9 cellular contexts compared by ENCODE assay signal in genomic region chr2:100178085-100178788, GRCh38. TPM values are rescaled to one million over a fixed set of nuclear protein-coding genes. Genes with fewer than 3 reads are reported as not detected.
DNase-seq lines count a peak whose midpoint lies in the region; ATAC-seq and TF ChIP-seq lines count a peak whose summit lies in the region.
"Had no signal": no experiment of that assay in that cellular context is flagged by ENCODE, and none has a peak within 500 bp of the region (broad histone marks: within the 10 kb centered on the region; RNA-seq: fewer than 3 reads in every experiment).

No MANE protein-coding gene starts in this region.

- POLR2A ChIA-PET in PC-9 (lab: Charles Lee; ENCODE audit: unreplicated experiment), result interaction anchor here (0.6 kb wide), 1 partner anchor 441 kb away, joined by 8 read pairs; no protein-coding TSS in a partner anchor

- H3K27ac ChIP-seq in GM23338 (ENCODE audit: low read depth), result no peak overlapping the region
- no peak overlapping the region for H3K27ac ChIP-seq in PC-9
- no peak overlapping the region for H3K27ac ChIP-seq in neural progenitor cell

- TF ChIP-seq CTCF in GM23338 (conservative IDR thresholded peaks at IDR 0.05; ENCODE audit: low read depth in 2 of 2) (peak; percentile 58 to 71), PC-9 (conservative IDR thresholded peaks at IDR 0.05) (peak; percentile 57), chondrocyte (IDR thresholded peaks at IDR 0.05) (peak; percentile 72), neural progenitor cell (IDR thresholded peaks at IDR 0.05) (peak; percentile 54)

- H3K36me3 ChIP-seq in GM23338 (ENCODE audit: insufficient read depth) (no peaks in the 10 kb centered on the region), PC-9 (ENCODE audit: low read depth) (no peaks in the 10 kb centered on the region), neural progenitor cell (no peaks in the 10 kb centered on the region)

- CTCF ChIA-PET in PC-9 (lab: Charles Lee), result interaction anchor here (0.7 kb wide), 1 partner anchor 12 kb away, joined by 3 read pairs; no protein-coding TSS in a partner anchor

- no peak overlapping the region for H3K4me3 Mint-ChIP-seq in GM23338
- no peak overlapping the region for H3K4me3 Mint-ChIP-seq in chondrocyte (ENCODE audit: unreplicated experiment)
- no peak overlapping the region for H3K4me3 Mint-ChIP-seq in neural progenitor cell
- H3K4me3 Mint-ChIP-seq: nephron had no signal

- H3K9me2 ChIP-seq in GM23338 (ENCODE audit: insufficient read depth) (peaks cover 4% of the 10 kb centered on the region; the same call in 1 of the 2 replicates), PC-9 (ENCODE audit: insufficient read depth) (no peaks in the 10 kb centered on the region)

- DNase-seq in CMK (ENCODE audit: low read depth) (peak; percentile 29), GM23338 (ENCODE audit: low spot score) (peak; percentile 97), PC-9 (peak; percentile 7 to 49), chondrocyte (ENCODE audit: low spot score) (no peak), neural progenitor cell (ENCODE audit: low spot score) (peak; percentile 74), occipital lobe (lab: John Stamatoyannopoulos, UW) (no peak)
- DNase-seq in activated effector memory CD4-positive, alpha-beta T cell treated with anti-CD3 and anti-CD28 coated beads, Interleukin-2, amount 50 U/mL, for 16 hours, result no peak

- H3K27me3 Mint-ChIP-seq in GM23338 (ENCODE audit: insufficient read depth, low read depth, poor library complexity) (peaks cover 30% of the 10 kb centered on the region), chondrocyte (ENCODE audit: low read depth) (no peaks in the 10 kb centered on the region), neural progenitor cell (ENCODE audit: insufficient read depth, low read depth) (peaks cover 15% of the 10 kb centered on the region)

- H2AFZ ChIP-seq in GM23338, result 0 out of 2 replicates have a peak overlapping the region, but pooled peaks have one; percentile 15
- H2AFZ ChIP-seq in PC-9, result no peak overlapping the region
- no peak overlapping the region for H2AFZ ChIP-seq in neural progenitor cell (replicated peaks)

- H3K4me3 ChIP-seq in GM23338, result no peak overlapping the region
- no peak overlapping the region for H3K4me3 ChIP-seq in PC-9
- H3K4me3 ChIP-seq in neural progenitor cell, result no peak overlapping the region

- intact Hi-C loops in PC-9 (cut with micrococcal nuclease; ENCODE audit: unreplicated experiment), result no loop called here

- H3K4me1 ChIP-seq in GM23338 (ENCODE audit: insufficient read depth), result peaks cover 4% of the 10 kb centered on the region
- H3K4me1 ChIP-seq in PC-9 (replicated peaks; ENCODE audit: insufficient read depth), result no peaks in the 10 kb centered on the region
- peaks cover 16% of the 10 kb centered on the region for H3K4me1 ChIP-seq in neural progenitor cell

- no peaks in the 10 kb centered on the region for H4K20me1 ChIP-seq in GM23338 (replicated peaks; ENCODE audit: insufficient read depth)
- H4K20me1 ChIP-seq in PC-9 (ENCODE audit: insufficient read depth), result peaks cover 4% of the 10 kb centered on the region; the same call in 1 of the 2 replicates
- peaks cover 12% of the 10 kb centered on the region for H4K20me1 ChIP-seq in neural progenitor cell (ENCODE audit: low read depth)

- H3K27ac Mint-ChIP-seq in GM23338 (no peak overlapping the region), chondrocyte (ENCODE audit: unreplicated experiment) (no peak overlapping the region), neural progenitor cell (no peak overlapping the region)
- H3K27ac Mint-ChIP-seq: nephron had no signal

- H3K9me3 ChIP-seq in PC-9 (ENCODE audit: insufficient read depth, low read depth) (peaks cover 4% of the 10 kb centered on the region; the same call in 1 of the 2 replicates), neural progenitor cell (ENCODE audit: low read depth) (no peaks in the 10 kb centered on the region)

- H3K36me3 Mint-ChIP-seq in GM23338 (ENCODE audit: low read depth) (no peaks in the 10 kb centered on the region), chondrocyte (ENCODE audit: low read depth) (no peaks in the 10 kb centered on the region), neural progenitor cell (no peaks in the 10 kb centered on the region)

- ATAC-seq in GM23338, result peak; percentile 82
- ATAC-seq in HG03175 (IDR thresholded peaks at IDR 0.05; ENCODE audit: unreplicated experiment), result no peak

- no peak overlapping the region for H3K9ac ChIP-seq in neural progenitor cell

- H3K79me2 ChIP-seq in GM23338 (replicated peaks; ENCODE audit: insufficient read depth) (no peaks in the 10 kb centered on the region), PC-9 (ENCODE audit: low read depth) (no peaks in the 10 kb centered on the region), neural progenitor cell (ENCODE audit: low read depth) (no peaks in the 10 kb centered on the region)

- H3K4me2 ChIP-seq in GM23338 (no peak overlapping the region), PC-9 (peak overlapping the region; percentile 8; the same call in 1 of the 2 replicates), neural progenitor cell (no peak overlapping the region)

- H3K9me3 Mint-ChIP-seq in GM23338 (no peaks in the 10 kb centered on the region), chondrocyte (ENCODE audit: low read depth) (no peaks in the 10 kb centered on the region), neural progenitor cell (no peaks in the 10 kb centered on the region)
- H3K9me3 Mint-ChIP-seq: nephron had no signal

- no TSS peak for BruUV-seq in PC-9 (replicated peaks; lab: Mats Ljungman, UMichigan)

- H3F3A ChIP-seq in GM23338 (replicated peaks; ENCODE audit: low read depth) (no peaks in the 10 kb centered on the region), PC-9 (ENCODE audit: insufficient read depth, low read depth) (no peaks in the 10 kb centered on the region), neural progenitor cell (ENCODE audit: low read depth) (peaks cover 19% of the 10 kb centered on the region)

- H3K4me1 Mint-ChIP-seq in GM23338, result peaks cover 20% of the 10 kb centered on the region
- H3K4me1 Mint-ChIP-seq in chondrocyte (ENCODE audit: low read depth), result peaks cover 3% of the 10 kb centered on the region
- H3K4me1 Mint-ChIP-seq in neural progenitor cell, result peaks cover 22% of the 10 kb centered on the region

- H3K27me3 ChIP-seq in GM23338 (ENCODE audit: insufficient read depth) (peaks cover 18% of the 10 kb centered on the region; the same call in 1 of the 2 replicates), PC-9 (ENCODE audit: insufficient read depth, low read depth) (peaks cover 67% of the 10 kb centered on the region), neural progenitor cell (peaks cover 27% of the 10 kb centered on the region)

TF ChIP-seq in GM23338, 12 proteins besides CTCF, POLR2A, EP300 and RAD21:
- TF ChIP-seq NANOG (IDR thresholded peaks at IDR 0.05; ENCODE audit: borderline replicate concordance) (0 out of 2 replicates have a peak, but pooled peaks have one; percentile 8), ETS1 (IDR thresholded peaks at IDR 0.05) (no peak)

RNA-seq across cellular contexts. Expression of gene AFF3, which starts 35.8 kb away (rescaled TPM):
- total RNA-seq in GM23338 (2014; rRNA removed; shearing (Covaris generic)), result 1.4 and 5.9 TPM in 2 replicates
- 0.73 and 1.5 TPM in 2 replicates for polyA plus RNA-seq in GM23338 (2016; fragmentation: Nextera tagmentation; extraction: Ambion mirVana)
- total RNA-seq in PC-9 (2021) (not detected in 2 replicates), chondrocyte (113 to 172 TPM (median 127 TPM) in 3 replicates), neural progenitor cell (ENCODE audit: low replicate concordance) (0.26 and 0.56 TPM in 2 replicates), occipital lobe (105 TPM)

Comparison
In these comparisons a context has a peak if more than half of its experiments do, and no peak if none do; other contexts are left out.
1. DNase-seq: peak in CMK (single experiment), GM23338 (single experiment), PC-9 (2 of 2) and neural progenitor cell (single experiment); none in chondrocyte (single experiment), activated effector memory CD4-positive, alpha-beta T cell treated with anti-CD3 and anti-CD28 coated beads, Interleukin-2, amount 50 U/mL, for 16 hours (single experiment) and occipital lobe (single experiment).
2. RNA of gene AFF3, which starts 35.8 kb away (total RNA-seq): 113 to 172 TPM in chondrocyte and 105 TPM in occipital lobe (single experiment); 1.4 to 5.9 TPM in GM23338, 0.26 to 0.56 TPM in neural progenitor cell and not detected in PC-9; every median in the first group is over 10 times any median in the second.
3. Peak in every context shown above with its lines, with median percentiles within 50 percentile points of each other: CTCF ChIP-seq.